ENCODE assay signal across 20 cellular contexts in genomic region chr5:138926257-138926656, GRCh38. TPM values are rescaled to one million over a fixed set of nuclear protein-coding genes. Genes with fewer than 3 reads are reported as not detected.
A peak's percentile ranks its signal among the peaks of the same experiment; 100 is the strongest.
DNase-seq lines count a peak whose midpoint lies in the region; ATAC-seq and TF ChIP-seq lines count a peak whose summit lies in the region.
"Had no signal": no experiment of that assay in that cellular context is flagged by ENCODE, and none has a peak within 500 bp of the region (broad histone marks: within the 10 kb centered on the region; RNA-seq: fewer than 3 reads in every experiment).

No MANE protein-coding gene starts in this region.

- TF ChIP-seq POLR2A in gastroesophageal sphincter (IDR thresholded peaks at IDR 0.05), result no peak

- H3K79me2 ChIP-seq in osteoblast (ENCODE audit: insufficient read depth, low read length), result peaks cover 45% of the 10 kb centered on the region

- peaks cover 7% of the 10 kb centered on the region for H3K36me3 ChIP-seq in Caco-2 (ENCODE audit: control insufficient read depth, insufficient read depth, low read length)
- H3K36me3 ChIP-seq in endodermal cell (ENCODE audit: control insufficient read depth, insufficient read depth, low read length), result peaks cover 83% of the 10 kb centered on the region
- peaks cover 63% of the 10 kb centered on the region for H3K36me3 ChIP-seq in osteoblast (ENCODE audit: insufficient read depth, low read length)
- peaks cover 5 to 69% of the 10 kb centered on the region in 2 donors for H3K36me3 ChIP-seq in gastroesophageal sphincter

- no peak for ATAC-seq in WTC11
- no peak for ATAC-seq in gastroesophageal sphincter
- no peak for ATAC-seq in GM21717 (IDR thresholded peaks at IDR 0.05; ENCODE audit: unreplicated experiment)
- ATAC-seq: CD8-positive, alpha-beta T cell had no signal

- H3K4me1 Mint-ChIP-seq in Caco-2 (ENCODE audit: low read depth, unreplicated experiment) (no peaks in the 10 kb centered on the region), WTC11 (no peaks in the 10 kb centered on the region), endodermal cell (no peaks in the 10 kb centered on the region)

- WGBS in endodermal cell (ENCODE audit: insufficient coverage in 1 of 2, insufficient read length in 1 of 2), 2 experiments, result 92 to 98% methylated on average over 6 to 11 of the region's 11 CpGs
- WGBS in gastroesophageal sphincter (ENCODE audit: low coverage in 1 of 2), 2 donors, result 89 to 97% methylated on average over 6 to 9 of the region's 11 CpGs

- no peak overlapping the region for H2AFZ ChIP-seq in osteoblast (ENCODE audit: low read length)

- no TSS peak for BruUV-seq in Caco-2 (replicated peaks; lab: Mats Ljungman, UMichigan)

- peaks cover 23% of the 10 kb centered on the region for H4K20me1 ChIP-seq in osteoblast (ENCODE audit: insufficient read depth, low read length)

- CTCF ChIA-PET in Caco-2 (lab: Charles Lee) (no interaction called here), WTC11 (lab: Charles Lee) (no interaction called here)

- H3K36me3 Mint-ChIP-seq in Caco-2 (ENCODE audit: insufficient read depth, unreplicated experiment) (peaks cover 89% of the 10 kb centered on the region), WTC11 (peaks cover 49% of the 10 kb centered on the region), endodermal cell (ENCODE audit: low read depth) (peaks cover 62% of the 10 kb centered on the region)

- TF ChIP-seq CTCF in Caco-2 (IDR thresholded peaks at IDR 0.05; ENCODE audit: insufficient read depth in 1 of 2, low read depth in 1 of 2, low read length in 1 of 2, severe bottlenecking in 1 of 2, unreplicated experiment in 1 of 2), result no peak
- no peak for TF ChIP-seq CTCF in WTC11 (IDR thresholded peaks at IDR 0.05)
- no peak for TF ChIP-seq CTCF in endodermal cell (conservative IDR thresholded peaks at IDR 0.05)
- no peak for TF ChIP-seq CTCF in osteoblast (IDR thresholded peaks at IDR 0.05; ENCODE audit: extremely low read depth, low read depth, low read length)
- no peak for TF ChIP-seq CTCF in gastroesophageal sphincter (IDR thresholded peaks at IDR 0.05)

- H3K9me3 Mint-ChIP-seq in Caco-2 (ENCODE audit: unreplicated experiment), result no peaks in the 10 kb centered on the region
- H3K9me3 Mint-ChIP-seq in WTC11, result no peaks in the 10 kb centered on the region
- H3K9me3 Mint-ChIP-seq in endodermal cell, result no peaks in the 10 kb centered on the region
- H3K9me3 Mint-ChIP-seq: CD8-positive, alpha-beta T cell; HFFc6 had no signal

- H3K27ac Mint-ChIP-seq in Caco-2 (ENCODE audit: unreplicated experiment) (peak overlapping the region; percentile 68), WTC11 (peak overlapping the region; percentile 33), endodermal cell (no peak overlapping the region)
- H3K27ac Mint-ChIP-seq: CD8-positive, alpha-beta T cell; HFFc6 had no signal

- DNase-seq in Caco-2, result no peak
- no peak for DNase-seq in WTC11 (ENCODE audit: low spot score)
- DNase-seq in endodermal cell, result no peak
- DNase-seq in osteoblast (ENCODE audit: insufficient read length, low spot score, missing footprints), result peak; percentile 27
- DNase-seq in CD1c-positive myeloid dendritic cell (ENCODE audit: extremely low spot score), result no peak
- no peak for DNase-seq in KBM-7
- DNase-seq: DMS79 treated with DMSO at 0.1 percent for 48 hours, HFFc6, NCI-H1417, NCI-H187, NCI-H2107, NCI-H2227 treated with DMSO at 0.1 percent for 48 hours, NCI-H510A treated with DMSO at 0.1 percent for 48 hours, NCI-H82, SHP77 had no signal

- H3K4me3 Mint-ChIP-seq in Caco-2 (ENCODE audit: unreplicated experiment) (no peak overlapping the region), WTC11 (no peak overlapping the region), endodermal cell (no peak overlapping the region)
- H3K4me3 Mint-ChIP-seq: CD8-positive, alpha-beta T cell; HFFc6 had no signal

- H3K4me2 ChIP-seq in osteoblast (ENCODE audit: insufficient read depth, low read length), result no peak overlapping the region
- H3K4me2 ChIP-seq: BLaER1 had no signal

- intact Hi-C loops in Caco-2 (cut with micrococcal nuclease; ENCODE audit: unreplicated experiment), result no loop called here

- H3K27me3 ChIP-seq in Caco-2 (replicated peaks; ENCODE audit: control insufficient read depth, insufficient read depth, low read length) (no peaks in the 10 kb centered on the region), endodermal cell (ENCODE audit: control insufficient read depth, insufficient read depth, low read length, poor library complexity, severe bottlenecking) (no peaks in the 10 kb centered on the region), osteoblast (ENCODE audit: insufficient read depth, low read length) (no peaks in the 10 kb centered on the region), gastroesophageal sphincter (no peaks in the 10 kb centered on the region)
- H3K27me3 ChIP-seq: BLaER1 had no signal

- no peaks in the 10 kb centered on the region for H3K9me3 ChIP-seq in Caco-2
- no peaks in the 10 kb centered on the region for H3K9me3 ChIP-seq in endodermal cell (ENCODE audit: control insufficient read depth, low read length)
- H3K9me3 ChIP-seq in osteoblast (ENCODE audit: low read depth, low read length), result no peaks in the 10 kb centered on the region
- H3K9me3 ChIP-seq in gastroesophageal sphincter, result no peaks in the 10 kb centered on the region
- H3K9me3 ChIP-seq: BLaER1 had no signal

- H3K4me3 ChIP-seq in Caco-2 (ENCODE audit: low read depth, low read length), result no peak overlapping the region
- no peak overlapping the region for H3K4me3 ChIP-seq in endodermal cell (ENCODE audit: low read length)
- no peak overlapping the region for H3K4me3 ChIP-seq in osteoblast (ENCODE audit: insufficient read depth, low read length)
- H3K4me3 ChIP-seq in gastroesophageal sphincter, result no peak overlapping the region
- H3K4me3 ChIP-seq: BLaER1 had no signal

- H3K27ac ChIP-seq in endodermal cell (ENCODE audit: low read depth, low read length) (peak overlapping the region; percentile 11), osteoblast (ENCODE audit: low read depth, low read length) (no peak overlapping the region), gastroesophageal sphincter (no peak overlapping the region)
- H3K27ac ChIP-seq: BLaER1 had no signal

- no peaks in the 10 kb centered on the region for H3K4me1 ChIP-seq in Caco-2
- H3K4me1 ChIP-seq in endodermal cell (ENCODE audit: control insufficient read depth, insufficient read depth, low read length), result no peaks in the 10 kb centered on the region
- peaks cover 1% of the 10 kb centered on the region for H3K4me1 ChIP-seq in osteoblast (ENCODE audit: insufficient read depth, low read length)
- H3K4me1 ChIP-seq in gastroesophageal sphincter, result peaks cover 0 to 43% (median 4%) of the 10 kb centered on the region in 3 donors

- H3K27me3 Mint-ChIP-seq in Caco-2 (ENCODE audit: insufficient read depth, unreplicated experiment), result no peaks in the 10 kb centered on the region
- no peaks in the 10 kb centered on the region for H3K27me3 Mint-ChIP-seq in WTC11 (ENCODE audit: low read depth)
- no peaks in the 10 kb centered on the region for H3K27me3 Mint-ChIP-seq in endodermal cell (ENCODE audit: insufficient read depth)

- in situ Hi-C loops in KBM-7 (cut with MboI; ENCODE audit: low pct_unique_long_range_greater_than_20kb, low sequenced_read_pairs), result no loop called here

- no peak overlapping the region for H3K9ac ChIP-seq in endodermal cell (ENCODE audit: extremely low read depth, low read length, poor library complexity, severe bottlenecking)
- H3K9ac ChIP-seq: BLaER1 had no signal

- POLR2A ChIA-PET in Caco-2 (lab: Charles Lee), result no interaction called here
- POLR2A ChIA-PET in WTC11 (lab: Charles Lee), result no interaction called here

- no peak for TF ChIP-seq EP300 in gastroesophageal sphincter (IDR thresholded peaks at IDR 0.05)

TF ChIP-seq in WTC11, 78 proteins besides CTCF, POLR2A, EP300 and RAD21:
- TF ChIP-seq NFYB (CRISPR knock-in tag; conservative IDR thresholded peaks at IDR 0.05; ENCODE audit: low read depth), result no peak

RNA-seq across cellular contexts. Expression of gene LRRTM2, which starts 51.1 kb away (rescaled TPM):
- not detected in 2 replicates for total RNA-seq in Caco-2 (2022)
- total RNA-seq in WTC11 (2021), result not detected in 3 replicates
- total RNA-seq in endodermal cell, result not detected
- 6.3 TPM for polyA plus RNA-seq in endodermal cell (2013, experiment 1 of 2)
- polyA plus RNA-seq in endodermal cell (2013, experiment 2 of 2), result 3.5 TPM
- under 0.01 and 0.88 TPM in 2 replicates for total RNA-seq in osteoblast
- under 1 TPM; under 0.01 to 0.87 (median 0.31) TPM for total RNA-seq in gastroesophageal sphincter
- total RNA-seq: M059J had no signal
